8 cellular contexts compared by ENCODE assay signal in genomic region chr14:73026845-73027542, GRCh38. TPM values are rescaled to one million over a fixed set of nuclear protein-coding genes. Genes with fewer than 3 reads are reported as not detected.
DNase-seq lines count a peak whose midpoint lies in the region; ATAC-seq and TF ChIP-seq lines count a peak whose summit lies in the region.

ZFYVE1 (minus strand) TSS chr14:73027106; CDS start chr14:73024508, 2,598 bp downstream.

- H3K4ac ChIP-seq in trophoblast cell (ENCODE audit: low read depth, low read length) = no peak within 1 kb of the TSS

- peak within 1 kb of the TSS; percentile 71 for H4K91ac ChIP-seq in trophoblast cell (ENCODE audit: low read depth, low read length)

- peak within 1 kb of the TSS; percentile 70 to 87 (median 82) for H3K27ac ChIP-seq in adrenal gland
- H3K27ac ChIP-seq in trophoblast cell (ENCODE audit: low read depth, low read length) = peak within 1 kb of the TSS; percentile 58
- H3K27ac ChIP-seq in transverse colon = peak within 1 kb of the TSS; percentile 85 to 95 (median 92)

- H3K4me3 ChIP-seq in GM12875 (ENCODE audit: low read depth, low read length) = peak within 1 kb of the TSS; percentile 94
- H3K4me3 ChIP-seq in adrenal gland = peak within 1 kb of the TSS in 3 of 4 donors; percentile 68 to 74 (median 71)
- H3K4me3 ChIP-seq in trophoblast cell (ENCODE audit: low read depth, low read length) = peak within 1 kb of the TSS; percentile 91
- peak within 1 kb of the TSS; percentile 71 to 91 (median 87) for H3K4me3 ChIP-seq in transverse colon

- peak within 1 kb of the TSS; percentile 33 for H2BK5ac ChIP-seq in trophoblast cell (ENCODE audit: low read depth, low read length, poor library complexity)

- TF ChIP-seq POLR2A in adrenal gland (IDR thresholded peaks at IDR 0.05) (peak; percentile 31 to 95), transverse colon (IDR thresholded peaks at IDR 0.05) (peak; percentile 90)

- no peak within 1 kb of the TSS for H2AFZ ChIP-seq in trophoblast cell (ENCODE audit: insufficient read depth, low read length, poor library complexity)

- no peak within 1 kb of the TSS for H2AK5ac ChIP-seq in trophoblast cell (ENCODE audit: low read length)

- TF ChIP-seq EP300 in transverse colon (IDR thresholded peaks at IDR 0.05; ENCODE audit: low read depth) = no peak

- DNase-seq in NCI-H1436 (lab: John Stamatoyannopoulos, UW) (peak; percentile 96), T follicular helper cell (ENCODE audit: low read depth) (peak; percentile 83), adrenal gland (peak; percentile 96 to 99 (median 99)), cardiac septum (ENCODE audit: low spot score) (peak; percentile 99), trophoblast cell (peak; percentile 98), transverse colon (peak; percentile 97)

- intact Hi-C loops in adrenal gland (cut with DNase I) (no loop called here), cardiac septum (cut with DNase I) (loop anchor here (2.0 to 5.0 kb wide), 2 partner anchors 32 to 110 kb away; partner anchors contain the start of genes PSEN1 and RBM25), transverse colon (cut with DNase I; ENCODE audit: low total_unique reads) (no loop called here)

- WGBS in adrenal gland, 4 donors = 0 to 2% (median 1%) methylated on average over 7 to 38 of the region's 42 CpGs
- no CpG with 5 or more reads among the region's 42 CpGs for WGBS in trophoblast cell (ENCODE audit: extremely low coverage, insufficient coverage, insufficient read length)
- 1 to 25% methylated on average over 1 to 26 of the region's 42 CpGs for WGBS in transverse colon (ENCODE audit: low coverage in 1 of 2), 2 donors

- in situ Hi-C loops in transverse colon (cut with MboI; ENCODE audit: low pct_ligation_motif_present in 1 of 4, low pct_unique_long_range_greater_than_20kb in 1 of 4, low sequenced_read_pairs in 3 of 4) = no loop called here

- no peaks in the 10 kb centered on the region for H3K79me2 ChIP-seq in trophoblast cell (ENCODE audit: control insufficient read depth, insufficient read depth, low read length, poor library complexity)

- peaks cover 0 to 11% of the 10 kb centered on the region in 2 donors for H3K36me3 ChIP-seq in adrenal gland (replicated peaks in 1 of 2)
- H3K36me3 ChIP-seq in trophoblast cell (ENCODE audit: control insufficient read depth in 1 of 2, insufficient read depth in 2 of 2, low read length in 2 of 2) = peaks cover 5 to 14% of the 10 kb centered on the region in 2 experiments
- H3K36me3 ChIP-seq in transverse colon = peaks cover 0 to 8% (median 0%) of the 10 kb centered on the region in 4 donors

- peak within 1 kb of the TSS; percentile 63 for H3K9ac ChIP-seq in trophoblast cell (ENCODE audit: low read length)

- H3K27me3 ChIP-seq in adrenal gland (no peaks in the 10 kb centered on the region), trophoblast cell (ENCODE audit: insufficient read depth, low read length) (no peaks in the 10 kb centered on the region), transverse colon (no peaks in the 10 kb centered on the region)

- TF ChIP-seq CTCF in GM12875 (IDR thresholded peaks at IDR 0.05; ENCODE audit: borderline replicate concordance, insufficient read depth, low read depth, low read length) (no peak), adrenal gland (IDR thresholded peaks at IDR 0.05) (no peak), transverse colon (IDR thresholded peaks at IDR 0.05) (no peak)

- peak within 1 kb of the TSS; percentile 92 for H3K4me2 ChIP-seq in trophoblast cell (ENCODE audit: low read length)

- no peak within 1 kb of the TSS for H3K18ac ChIP-seq in trophoblast cell (ENCODE audit: low read length)

- H3K4me1 ChIP-seq in adrenal gland (replicated peaks in 1 of 2) (peaks cover 17 to 36% of the 10 kb centered on the region in 2 donors), trophoblast cell (ENCODE audit: control insufficient read depth in 1 of 2, insufficient read depth in 2 of 2, low read length in 2 of 2) (peaks cover 0 to 3% of the 10 kb centered on the region in 2 experiments), transverse colon (peaks cover 0 to 50% (median 20%) of the 10 kb centered on the region in 4 donors)

- no peak within 1 kb of the TSS for H3K23ac ChIP-seq in trophoblast cell (ENCODE audit: low read length)

- ATAC-seq in HG02798 (IDR thresholded peaks at IDR 0.05; ENCODE audit: poor library complexity, unreplicated experiment) = peak; percentile 97

- no peaks in the 10 kb centered on the region for H3K79me1 ChIP-seq in trophoblast cell (ENCODE audit: low read length)

- H3K9me3 ChIP-seq in adrenal gland (replicated peaks in 1 of 3) (no peaks in the 10 kb centered on the region), trophoblast cell (ENCODE audit: insufficient read depth, low read depth, low read length) (no peaks in the 10 kb centered on the region), transverse colon (no peaks in the 10 kb centered on the region)

- no peak within 1 kb of the TSS for H4K12ac ChIP-seq in trophoblast cell (ENCODE audit: low read depth, low read length)

- no peak within 1 kb of the TSS for H3K14ac ChIP-seq in trophoblast cell (ENCODE audit: low read length)

- H2BK120ac ChIP-seq in trophoblast cell (ENCODE audit: insufficient read depth, low read length, poor library complexity) = no peak within 1 kb of the TSS

- no peak within 1 kb of the TSS for H2BK12ac ChIP-seq in trophoblast cell (ENCODE audit: low read length)

- no peak within 1 kb of the TSS for H4K8ac ChIP-seq in trophoblast cell (ENCODE audit: low read depth, low read length)

RNA-seq across cellular contexts. Expression of gene ZFYVE1, which starts in this region (rescaled TPM):
- total RNA-seq in adrenal gland (10 to 100 TPM; 18.8 to 41.3 (median 33.3) TPM), cardiac septum (12.1 TPM), transverse colon (10 to 100 TPM in 3 of 4 donors, 1 to 10 TPM in 1; 7.1 to 21.7 (median 17.5) TPM)
- polyA plus RNA-seq in adrenal gland = 10 to 100 TPM in 1 of 3 donors, 1 to 10 TPM in 2; 8.2 to 21.6 (median 9.4) TPM
- polyA plus RNA-seq in trophoblast cell (2013) = 11.5 and 12.0 TPM in 2 replicates

Comparison
In these comparisons a context has a peak if more than half of its experiments do, and no peak if none do; other contexts are left out.
1. Peak in every context shown above with its lines: DNase-seq, ATAC-seq, H3K4me3 ChIP-seq and H3K27ac ChIP-seq.